In genomic region chr11:115504279-115505158, GRCh38 we compare ENCODE assay signal across 7 cellular contexts. TPM values are rescaled to one million over a fixed set of nuclear protein-coding genes. Genes with fewer than 3 reads are reported as not detected.
DNase-seq lines count a peak whose midpoint lies in the region; ATAC-seq and TF ChIP-seq lines count a peak whose summit lies in the region.

Gene CADM1 (minus strand): TSS chr11:115504415.

- H4K20me1 ChIP-seq in fibroblast of lung (ENCODE audit: control insufficient read depth, extremely low read depth, insufficient read depth, low read length): no peaks in the 10 kb centered on the region

- H3K9me3 ChIP-seq in NT2/D1 (ENCODE audit: insufficient read depth, low read length): no peaks in the 10 kb centered on the region
- H3K9me3 ChIP-seq in fibroblast of lung (ENCODE audit: control insufficient read depth, insufficient read depth, low read depth, low read length): no peaks in the 10 kb centered on the region
- H3K9me3 ChIP-seq in muscle layer of duodenum (ENCODE audit: control insufficient read depth in 1 of 2, low read length in 2 of 2): no peaks in the 10 kb centered on the region

- no peaks in the 10 kb centered on the region for H3K9me3 Mint-ChIP-seq in activated T-helper 1 cell treated with anti-CD3 and anti-CD28 coated beads, Interleukin-12 subunit alpha, Interleukin-12 subunit beta, Interleukin-2, Interleukin-4 antibody, amounts not matched to agents 30 ng/mL and 10 ng/mL and 1 ng/mL, durations not matched to agents 14 hours and 24 hours and 36 hours

- H3K4me3 ChIP-seq in NT2/D1 (ENCODE audit: insufficient read length, low read depth) (peak within 1 kb of the TSS; percentile 77), fibroblast of lung (replicated peaks in 1 of 4; ENCODE audit: control extremely low read depth in 1 of 4, insufficient read depth in 1 of 4, low read depth in 3 of 4, low read length in 4 of 4) (peak within 1 kb of the TSS; percentile 74 to 83 (median 78)), muscle layer of duodenum (ENCODE audit: low read depth in 1 of 2, low read length in 2 of 2) (peak within 1 kb of the TSS; percentile 95)

- H3K27ac ChIP-seq in fibroblast of lung (ENCODE audit: insufficient read depth, low read length) (no peak within 1 kb of the TSS), muscle layer of duodenum (ENCODE audit: low read length) (peak within 1 kb of the TSS; percentile 82)

- peaks cover 38% of the 10 kb centered on the region for H3K27me3 ChIP-seq in NT2/D1 (ENCODE audit: insufficient read depth, insufficient read length)
- peaks cover 2% of the 10 kb centered on the region for H3K27me3 ChIP-seq in fibroblast of lung (ENCODE audit: control insufficient read depth, insufficient read depth, low read length)
- H3K27me3 ChIP-seq in muscle layer of duodenum (ENCODE audit: low read depth, low read length): peaks cover 10% of the 10 kb centered on the region

- peaks cover 3% of the 10 kb centered on the region for H3K4me1 ChIP-seq in NT2/D1 (ENCODE audit: insufficient read depth, insufficient read length)
- no peaks in the 10 kb centered on the region for H3K4me1 ChIP-seq in fibroblast of lung (ENCODE audit: control insufficient read depth, extremely low read depth, insufficient read depth, low read length)
- H3K4me1 ChIP-seq in muscle layer of duodenum (ENCODE audit: control insufficient read depth in 1 of 2, insufficient read depth in 2 of 2, low read length in 2 of 2): peaks cover 0 to 11% of the 10 kb centered on the region in 2 donors

- peaks cover 6% of the 10 kb centered on the region for H3K4me1 Mint-ChIP-seq in activated T-helper 1 cell treated with anti-CD3 and anti-CD28 coated beads, Interleukin-12 subunit alpha, Interleukin-12 subunit beta, Interleukin-2, Interleukin-4 antibody, amounts not matched to agents 30 ng/mL and 10 ng/mL and 1 ng/mL, durations not matched to agents 14 hours and 24 hours and 36 hours (ENCODE audit: low read depth)

- intact Hi-C loops in activated T-helper 1 cell treated with anti-CD3 and anti-CD28 coated beads, Interleukin-12 subunit alpha, Interleukin-12 subunit beta, Interleukin-2, Interleukin-4 antibody, amounts not matched to agents 30 ng/mL and 10 ng/mL and 1 ng/mL, durations not matched to agents 14 hours and 24 hours and 36 hours (cut with micrococcal nuclease): loop anchor here (5.0 to 10.0 kb wide), 2 partner anchors 167 to 1080 kb away; no protein-coding TSS in a partner anchor

- TF ChIP-seq CTCF in fibroblast of lung (conservative IDR thresholded peaks at IDR 0.05 in 1 of 2, IDR thresholded peaks at IDR 0.05 in 1 of 2; ENCODE audit: low read depth in 1 of 2, low read length in 2 of 2): peak; percentile 66 to 74

- ATAC-seq in GM18870 (IDR thresholded peaks at IDR 0.05; ENCODE audit: unreplicated experiment): peak; percentile 48
- peak; percentile 77 for ATAC-seq in HG03565 (IDR thresholded peaks at IDR 0.05; ENCODE audit: unreplicated experiment)

- H3K36me3 ChIP-seq in NT2/D1 (ENCODE audit: insufficient read depth, insufficient read length, low read length) (no peaks in the 10 kb centered on the region), fibroblast of lung (ENCODE audit: control insufficient read depth, insufficient read depth, low read length) (no peaks in the 10 kb centered on the region), muscle layer of duodenum (ENCODE audit: control insufficient read depth in 1 of 2, insufficient read depth in 2 of 2, low read length in 2 of 2) (no peaks in the 10 kb centered on the region)

- peak within 1 kb of the TSS; percentile 79 for H3K4me2 ChIP-seq in fibroblast of lung (ENCODE audit: extremely low read depth, insufficient read depth, low read length)

- H3K9ac ChIP-seq in NT2/D1 (ENCODE audit: insufficient read length, low read depth) (peak within 1 kb of the TSS; percentile 77), fibroblast of lung (ENCODE audit: insufficient read depth, low read length) (peak within 1 kb of the TSS; percentile 36)

- peak within 1 kb of the TSS; percentile 99 for H2AFZ ChIP-seq in fibroblast of lung (ENCODE audit: low read length)

- H3K4me3 Mint-ChIP-seq in activated T-helper 1 cell treated with anti-CD3 and anti-CD28 coated beads, Interleukin-12 subunit alpha, Interleukin-12 subunit beta, Interleukin-2, Interleukin-4 antibody, amounts not matched to agents 30 ng/mL and 10 ng/mL and 1 ng/mL, durations not matched to agents 14 hours and 24 hours and 36 hours: peak within 1 kb of the TSS; percentile 61

- H3K27me3 Mint-ChIP-seq in activated T-helper 1 cell treated with anti-CD3 and anti-CD28 coated beads, Interleukin-12 subunit alpha, Interleukin-12 subunit beta, Interleukin-2, Interleukin-4 antibody, amounts not matched to agents 30 ng/mL and 10 ng/mL and 1 ng/mL, durations not matched to agents 14 hours and 24 hours and 36 hours (ENCODE audit: insufficient read depth): peaks cover 29% of the 10 kb centered on the region

- DNase-seq in NT2/D1 (ENCODE audit: low read depth, low spot score) (peak; percentile 95), fibroblast of lung (ENCODE audit: low read depth in 2 of 2) (peak; percentile 90 to 95)
- peak; percentile 34 for DNase-seq in activated T-helper 1 cell treated with anti-CD3 and anti-CD28 coated beads, Interleukin-12 subunit alpha, Interleukin-12 subunit beta, Interleukin-2, Interleukin-4 antibody, amounts not matched to agents 30 ng/mL and 10 ng/mL and 1 ng/mL, durations not matched to agents 14 hours and 24 hours and 36 hours (ENCODE audit: low spot score)
- DNase-seq in stimulated activated CD8-positive, alpha-beta memory T cell treated with anti-CD3 and anti-CD28 coated beads, Interleukin-4, amount 100 ng/mL, for 48 hours: peak; percentile 85

- no peaks in the 10 kb centered on the region for H3K36me3 Mint-ChIP-seq in activated T-helper 1 cell treated with anti-CD3 and anti-CD28 coated beads, Interleukin-12 subunit alpha, Interleukin-12 subunit beta, Interleukin-2, Interleukin-4 antibody, amounts not matched to agents 30 ng/mL and 10 ng/mL and 1 ng/mL, durations not matched to agents 14 hours and 24 hours and 36 hours (ENCODE audit: low read depth)

- H3K27ac Mint-ChIP-seq in activated T-helper 1 cell treated with anti-CD3 and anti-CD28 coated beads, Interleukin-12 subunit alpha, Interleukin-12 subunit beta, Interleukin-2, Interleukin-4 antibody, amounts not matched to agents 30 ng/mL and 10 ng/mL and 1 ng/mL, durations not matched to agents 14 hours and 24 hours and 36 hours: no peak within 1 kb of the TSS

- no peaks in the 10 kb centered on the region for H3K79me2 ChIP-seq in fibroblast of lung (ENCODE audit: control insufficient read depth, insufficient read depth, low read length)

RNA-seq across cellular contexts. Expression of gene CADM1, which starts in this region (rescaled TPM):
- total RNA-seq in activated T-helper 1 cell treated with anti-CD3 and anti-CD28 coated beads, Interleukin-12 subunit alpha, Interleukin-12 subunit beta, Interleukin-2, Interleukin-4 antibody, amounts not matched to agents 30 ng/mL and 10 ng/mL and 1 ng/mL, durations not matched to agents 14 hours and 24 hours and 36 hours: not detected in 2 replicates
- total RNA-seq in fibroblast of lung: 27.7 and 86.0 TPM in 2 replicates
- polyA plus RNA-seq in fibroblast of lung: 15.4 and 84.0 TPM in 2 replicates
- 12.1 and 52.4 TPM in 2 replicates for polyA plus RNA-seq in fibroblast of lung (2012)
- 1.3 and 48.5 TPM in 2 replicates for polyA minus RNA-seq in fibroblast of lung (ENCODE audit: low replicate concordance)

Comparison
In these comparisons a context has a peak if more than half of its experiments do, and no peak if none do; other contexts are left out.
1. RNA of gene CADM1 (total RNA-seq): 27.7 to 86.0 TPM in fibroblast of lung; not detected in activated T-helper 1 cell treated with anti-CD3 and anti-CD28 coated beads, Interleukin-12 subunit alpha, Interleukin-12 subunit beta, Interleukin-2, Interleukin-4 antibody, amounts not matched to agents 30 ng/mL and 10 ng/mL and 1 ng/mL, durations not matched to agents 14 hours and 24 hours and 36 hours; every median in the first group is over 10 times any median in the second.
2. Peak in DNase-seq in activated T-helper 1 cell treated with anti-CD3 and anti-CD28 coated beads, Interleukin-12 subunit alpha, Interleukin-12 subunit beta, Interleukin-2, Interleukin-4 antibody, amounts not matched to agents 30 ng/mL and 10 ng/mL and 1 ng/mL, durations not matched to agents 14 hours and 24 hours and 36 hours; RNA of the gene not detected or under 1 TPM.
3. DNase-seq: peak in every context shown above with its lines; median percentile 95 in NT2/D1; 92 in fibroblast of lung; 85 in stimulated activated CD8-positive, alpha-beta memory T cell treated with anti-CD3 and anti-CD28 coated beads, Interleukin-4, amount 100 ng/mL, for 48 hours; 34 in activated T-helper 1 cell treated with anti-CD3 and anti-CD28 coated beads, Interleukin-12 subunit alpha, Interleukin-12 subunit beta, Interleukin-2, Interleukin-4 antibody, amounts not matched to agents 30 ng/mL and 10 ng/mL and 1 ng/mL, durations not matched to agents 14 hours and 24 hours and 36 hours.
4. Peak in every context shown above with its lines, with median percentiles within 50 percentile points of each other: H3K4me3 ChIP-seq.